Comparison of ENCODE assay signal across 8 cellular contexts in genomic region chr9:137085918-137086530, GRCh38. TPM values are rescaled to one million over a fixed set of nuclear protein-coding genes. Genes with fewer than 3 reads are reported as not detected.
A peak's percentile ranks its signal among the peaks of the same experiment; 100 is the strongest.
DNase-seq lines count a peak whose midpoint lies in the region; ATAC-seq, FAIRE-seq and TF ChIP-seq lines count a peak whose summit lies in the region.

No MANE protein-coding gene starts in this region.

- WGBS in lower leg skin, 2 donors = 1 to 3% methylated on average over 27 to 47 of the region's 58 CpGs

- no peaks in the 10 kb centered on the region for H4K20me1 ChIP-seq in SU-DHL-6 (ENCODE audit: low read depth, low read length)

- peak overlapping the region; percentile 71 for H3K27ac ChIP-seq in SU-DHL-6 (ENCODE audit: low read depth, low read length)
- peak overlapping the region; percentile 72 for H3K27ac ChIP-seq in subcutaneous abdominal adipose tissue (ENCODE audit: low read depth, low read length)

- H3K27me3 ChIP-seq in SU-DHL-6 (ENCODE audit: low read length) (no peaks in the 10 kb centered on the region), subcutaneous abdominal adipose tissue (ENCODE audit: control insufficient read depth in 5 of 5, insufficient read depth in 4 of 5, low read length in 5 of 5) (no peaks in the 10 kb centered on the region)

- peak overlapping the region; percentile 76 for H3K4me2 ChIP-seq in SU-DHL-6 (ENCODE audit: low read depth, low read length, poor library complexity, severe bottlenecking)

- peak; percentile 50 for FAIRE-seq in GM12891 (lab: Jason Lieb, UNC)

- DNase-seq in GM12891 (ENCODE audit: insufficient read length, low spot score) (no peak), chondrocyte (ENCODE audit: low spot score) (no peak), lower leg skin (ENCODE audit: low spot score in 2 of 2) (no peak), GDM1 (lab: John Stamatoyannopoulos, UW) (no peak), superior temporal gyrus (ENCODE audit: extremely low spot score) (no peak)

- H3K9ac ChIP-seq in SU-DHL-6 (ENCODE audit: low read length) (peak overlapping the region; percentile 83), subcutaneous abdominal adipose tissue (ENCODE audit: low read length in 5 of 5) (peak overlapping the region in 4 of 5 donors; percentile 26 to 85 (median 70))

- H3K4me1 Mint-ChIP-seq in chondrocyte (ENCODE audit: low read depth) = peaks cover 50% of the 10 kb centered on the region

- TF ChIP-seq CTCF in SU-DHL-6 (IDR thresholded peaks at IDR 0.05; ENCODE audit: insufficient read depth, low read length, poor library complexity, severe bottlenecking) (no peak), chondrocyte (IDR thresholded peaks at IDR 0.05) (no peak), lower leg skin (IDR thresholded peaks at IDR 0.05) (no peak)

- H3K9me3 ChIP-seq in SU-DHL-6 (ENCODE audit: insufficient read depth, low read length) (no peaks in the 10 kb centered on the region), subcutaneous abdominal adipose tissue (ENCODE audit: control insufficient read depth in 5 of 5, low read length in 5 of 5) (no peaks in the 10 kb centered on the region)

- peak overlapping the region; percentile 97 for H3K27ac Mint-ChIP-seq in chondrocyte (ENCODE audit: unreplicated experiment)

- H3K9me3 Mint-ChIP-seq in chondrocyte (ENCODE audit: low read depth) = no peaks in the 10 kb centered on the region

- H3F3A ChIP-seq in SU-DHL-6 (ENCODE audit: insufficient read depth) = peaks cover 4% of the 10 kb centered on the region

- H3K27me3 Mint-ChIP-seq in chondrocyte (ENCODE audit: low read depth) = no peaks in the 10 kb centered on the region

- no peak for TF ChIP-seq POLR2A in GM12891 (IDR thresholded peaks at IDR 0.05; ENCODE audit: low read depth, low read length)
- TF ChIP-seq POLR2A in lower leg skin (IDR thresholded peaks at IDR 0.05) = no peak

- H3K9me2 ChIP-seq in SU-DHL-6 (replicated peaks; ENCODE audit: insufficient read depth, low read length) = no peaks in the 10 kb centered on the region

- intact Hi-C loops in lower leg skin (cut with DNase I; ENCODE audit: low total_unique reads) = no loop called here

- ATAC-seq in HG03039 (IDR thresholded peaks at IDR 0.05; ENCODE audit: unreplicated experiment) = peak; percentile 11

- peaks cover 2 to 32% (median 27%) of the 10 kb centered on the region in 5 donors for H3K4me1 ChIP-seq in subcutaneous abdominal adipose tissue (ENCODE audit: control insufficient read depth in 5 of 5, insufficient read depth in 5 of 5, low read length in 5 of 5)

- H3K4me3 ChIP-seq in SU-DHL-6 (ENCODE audit: insufficient read depth, low read length, poor library complexity, severe bottlenecking) = peak overlapping the region; percentile 56
- peak overlapping the region; percentile 44 for H3K4me3 ChIP-seq in lower leg skin (ENCODE audit: low read depth, poor library complexity, severe bottlenecking)
- H3K4me3 ChIP-seq in subcutaneous abdominal adipose tissue (ENCODE audit: low read depth in 1 of 5, low read length in 5 of 5) = peak overlapping the region; percentile 48 to 78 (median 75)

- peak overlapping the region; percentile 27 for H2AFZ ChIP-seq in SU-DHL-6 (ENCODE audit: low read depth, low read length, severe bottlenecking)

- peak overlapping the region; percentile 82 for H3K4me3 Mint-ChIP-seq in chondrocyte (ENCODE audit: unreplicated experiment)

- H3K36me3 Mint-ChIP-seq in chondrocyte (ENCODE audit: low read depth) = peaks cover 6% of the 10 kb centered on the region

- H3K36me3 ChIP-seq in SU-DHL-6 (ENCODE audit: low read length) = no peaks in the 10 kb centered on the region
- H3K36me3 ChIP-seq in subcutaneous abdominal adipose tissue (ENCODE audit: control insufficient read depth in 5 of 5, insufficient read depth in 5 of 5, low read length in 5 of 5) = peaks cover 0 to 43% (median 31%) of the 10 kb centered on the region in 5 donors

- H3K79me2 ChIP-seq in SU-DHL-6 (ENCODE audit: insufficient read depth, low read length) = no peaks in the 10 kb centered on the region

TF ChIP-seq in GM12891, 5 proteins besides CTCF, POLR2A, EP300 and RAD21:
- TF ChIP-seq SPI1 (IDR thresholded peaks at IDR 0.05; ENCODE audit: low read depth, low read length) = no peak
- no peak for TF ChIP-seq TAF1 (IDR thresholded peaks at IDR 0.05; ENCODE audit: low read depth, low read length)
- TF ChIP-seq POU2F2 (IDR thresholded peaks at IDR 0.05; ENCODE audit: low read depth, low read length) = no peak
- TF ChIP-seq PAX5 (IDR thresholded peaks at IDR 0.05; ENCODE audit: insufficient read depth, low read length, severe bottlenecking) = no peak
- TF ChIP-seq POLR2AphosphoS5 (IDR thresholded peaks at IDR 0.05; ENCODE audit: low read depth, low read length) = no peak

RNA-seq across cellular contexts. Expression of gene MAN1B1, which starts 0.8 kb away (rescaled TPM):
- polyA plus RNA-seq in GM12891 (2012; ENCODE audit: low read depth, missing spikeins) = 20.4 TPM
- total RNA-seq in chondrocyte (105 to 117 TPM (median 106 TPM) in 3 replicates), lower leg skin (10 to 100 TPM; 57.7 to 81.0 (median 61.8) TPM)

RNA-seq across cellular contexts. Expression of gene UAP1L1, which starts 8.7 kb away (rescaled TPM):
- polyA plus RNA-seq in GM12891 (2012; ENCODE audit: low read depth, missing spikeins) = 6.3 TPM
- total RNA-seq in chondrocyte = 26.1 to 44.0 TPM (median 41.7 TPM) in 3 replicates
- total RNA-seq in lower leg skin = 10 to 100 TPM in 1 of 4 donors, 1 to 10 TPM in 3; 6.6 to 13.7 (median 7.9) TPM

RNA-seq across cellular contexts. Expression of gene SAPCD2, which starts 15.7 kb away (rescaled TPM):
- 1.3 TPM for polyA plus RNA-seq in GM12891 (2012; ENCODE audit: low read depth, missing spikeins)
- total RNA-seq in chondrocyte = 0.87 to 3.2 TPM (median 2.5 TPM) in 3 replicates
- total RNA-seq in lower leg skin = 10 to 100 TPM in 2 of 4 donors, 1 to 10 TPM in 2; 5.7 to 25.6 (median 13.7) TPM

RNA-seq across cellular contexts. Expression of gene DPP7, which starts 28.5 kb away (rescaled TPM):
- polyA plus RNA-seq in GM12891 (2012; ENCODE audit: low read depth, missing spikeins) = 118 TPM
- total RNA-seq in chondrocyte (54.0 to 85.0 TPM (median 82.2 TPM) in 3 replicates), lower leg skin (100 to 1,000 TPM; 123 to 144 (median 138) TPM)

RNA-seq across cellular contexts. Expression of gene ENTPD2, which starts 32.2 kb away (rescaled TPM):
- polyA plus RNA-seq in GM12891 (2012; ENCODE audit: low read depth, missing spikeins) = 5.7 TPM
- total RNA-seq in chondrocyte = 0.15 TPM in 1 of 3 replicates, not detected in the others
- 10 to 100 TPM; 10.1 to 14.7 (median 12.1) TPM for total RNA-seq in lower leg skin
